Comparison of ENCODE assay signal across 2 cellular contexts in genomic region chr1:8202182-8202905, GRCh38.
TF ChIP-seq lines count a peak whose summit lies in the region.

No MANE protein-coding gene starts in this region.

TF ChIP-seq in IMR-90, 13 proteins besides CTCF, POLR2A, EP300 and RAD21 (continued from another document):
- TF ChIP-seq SMC3 (IDR thresholded peaks at IDR 0.05; ENCODE audit: low read depth, low read length), result no peak; the same call in 1 of the 2 replicates
- peak; percentile 74 for TF ChIP-seq RCOR1 (IDR thresholded peaks at IDR 0.05; ENCODE audit: insufficient replicate concordance, low read length)
- TF ChIP-seq MAZ (IDR thresholded peaks at IDR 0.05; ENCODE audit: borderline replicate concordance, low read depth, low read length), result peak; percentile 77
- TF ChIP-seq RFX5 (IDR thresholded peaks at IDR 0.05; ENCODE audit: low read depth, low read length), result peak; percentile 57
- TF ChIP-seq USF2 (IDR thresholded peaks at IDR 0.05; ENCODE audit: low read depth, low read length), result peak; percentile 30
- peak; percentile 68 for TF ChIP-seq FOS (IDR thresholded peaks at IDR 0.05; ENCODE audit: low read depth, low read length)
- TF ChIP-seq ELK1 (IDR thresholded peaks at IDR 0.05; ENCODE audit: borderline replicate concordance, low read depth, low read length), result no peak
- TF ChIP-seq MAFK (IDR thresholded peaks at IDR 0.05; ENCODE audit: low read depth, low read length), result peak; percentile 33; the same call in 1 of the 2 replicates
- peak; percentile 71 for TF ChIP-seq CEBPB (IDR thresholded peaks at IDR 0.05; ENCODE audit: low read depth, low read length)

TF ChIP-seq in liver, 16 proteins besides CTCF, POLR2A, EP300 and RAD21 (continued from another document):
- TF ChIP-seq NR2F2 (IDR thresholded peaks at IDR 0.05), result peak; percentile 64
- TF ChIP-seq FOXA1 (IDR thresholded peaks at IDR 0.05), result peak; percentile 69
- TF ChIP-seq FOXA2 (IDR thresholded peaks at IDR 0.05), result peak; percentile 60
- TF ChIP-seq REST (IDR thresholded peaks at IDR 0.05), result peak; percentile 87
- TF ChIP-seq TAF1 (conservative IDR thresholded peaks at IDR 0.05), result peak; percentile 93
- TF ChIP-seq GABPA (IDR thresholded peaks at IDR 0.05 in 1 of 2, conservative IDR thresholded peaks at IDR 0.05 in 1 of 2), result peak in 1 of 2 donors; percentile 33
- no peak for TF ChIP-seq HNF4G (IDR thresholded peaks at IDR 0.05)
- peak; percentile 73 for TF ChIP-seq YY1 (IDR thresholded peaks at IDR 0.05)
- peak; percentile 21 for TF ChIP-seq ZBTB33 (IDR thresholded peaks at IDR 0.05)
- peak; percentile 33 to 61 for TF ChIP-seq JUND (IDR thresholded peaks at IDR 0.05)
- TF ChIP-seq ATF3 (IDR thresholded peaks at IDR 0.05), result peak; percentile 8
